Comparison of ENCODE assay signal across 28 cellular contexts in genomic region chr11:29957406-29957805, GRCh38. TPM values are rescaled to one million over a fixed set of nuclear protein-coding genes. Genes with fewer than 3 reads are reported as not detected.
"Had no signal": no experiment of that assay in that cellular context is flagged by ENCODE, and none has a peak within 500 bp of the region (broad histone marks: within the 10 kb centered on the region; RNA-seq: fewer than 3 reads in every experiment).

No MANE protein-coding gene starts in this region.

- H3K4me1 Mint-ChIP-seq: activated naive CD4-positive, alpha-beta T cell treated with anti-CD3 and anti-CD28 coated beads, Interleukin-2, amount 10 ng/mL, durations not matched to agents 7 days and 5 days; activated naive CD8-positive, alpha-beta T cell treated with anti-CD3 and anti-CD28 coated beads, Interleukin-2, amount 50 U/mL, for 24 hours had no signal

- H3K79me2 ChIP-seq: parathyroid adenoma had no signal

- H3K9me3 ChIP-seq: tibial nerve had no signal

- H3K27ac ChIP-seq: foreskin keratinocyte, parathyroid adenoma, tibial nerve had no signal

- DNase-seq: activated CD4-positive, alpha-beta memory T cell treated with anti-CD3 and anti-CD28 coated beads for 36 hours; activated CD4-positive, alpha-beta T cell treated with anti-CD3 and anti-CD28 coated beads for 48 hours; activated CD4-positive, CD25-positive, alpha-beta regulatory T cell; activated effector memory CD4-positive, alpha-beta T cell treated with Interleukin-2 at 50 U/mL for 16 hours; activated naive CD4-positive, alpha-beta T cell treated with anti-CD3 and anti-CD28 coated beads, Interleukin-2, amount 10 ng/mL, durations not matched to agents 7 days and 5 days; activated naive CD8-positive, alpha-beta T cell treated with anti-CD3 and anti-CD28 coated beads, Interleukin-2, amount 50 U/mL, for 24 hours; activated T-cell treated with anti-CD3 and anti-CD28 coated beads, Interleukin-2, amount 50 U/mL, for 72 hours; aorta; caudate nucleus; effector CD4-positive, alpha-beta T cell; foreskin keratinocyte; left ventricle myocardium superior; mammary epithelial cell; midbrain; right cardiac atrium; stimulated activated CD4-positive, alpha-beta T cell treated with anti-CD3 and anti-CD28 coated beads, Interleukin-12 subunit alpha, Interleukin-12 subunit beta, amount 100 ng/mL, for 4 hours; stimulated activated CD4-positive, alpha-beta T cell treated with anti-CD3 and anti-CD28 coated beads, Interleukin-1b, Interleukin-23, amount 100 ng/mL, for 48 hours; T-helper 9 cell had no signal

- H3K9ac ChIP-seq: parathyroid adenoma had no signal

- H3K36me3 ChIP-seq: tibial nerve had no signal

- H3K4me3 Mint-ChIP-seq: activated CD4-positive, alpha-beta memory T cell treated with anti-CD3 and anti-CD28 coated beads for 36 hours; activated naive CD4-positive, alpha-beta T cell treated with anti-CD3 and anti-CD28 coated beads, Interleukin-2, amount 10 ng/mL, durations not matched to agents 7 days and 5 days; activated naive CD8-positive, alpha-beta T cell treated with anti-CD3 and anti-CD28 coated beads, Interleukin-2, amount 50 U/mL, for 24 hours; activated T-cell treated with anti-CD3 and anti-CD28 coated beads, Interleukin-2, amount 50 U/mL, for 72 hours; brain; dendritic cell treated with granulocyte-macrophage colony-stimulating factor and Interleukin-4, amounts not matched to agents 40 ng/mL and 50 ng/mL, for 4 days; natural killer cell treated with Interleukin-12 subunit alpha and Interleukin-12 subunit beta and Interleukin-15 and Interleukin-18, amount 100 ng/mL, for 72 hours; stimulated activated naive CD8-positive, alpha-beta T cell treated with anti-CD3 and anti-CD28 coated beads, Interleukin-15, Interleukin-2, amounts not matched to agents 100 ng/mL and 50 ng/mL, for 24 hours had no signal

- H3K36me3 Mint-ChIP-seq: activated CD4-positive, alpha-beta memory T cell treated with anti-CD3 and anti-CD28 coated beads for 36 hours; activated naive CD4-positive, alpha-beta T cell treated with anti-CD3 and anti-CD28 coated beads, Interleukin-2, amount 10 ng/mL, durations not matched to agents 7 days and 5 days; brain had no signal

- H3K27me3 ChIP-seq: foreskin keratinocyte, tibial nerve had no signal

- H3K4me1 ChIP-seq: foreskin keratinocyte, parathyroid adenoma, tibial nerve had no signal

- H3K27me3 Mint-ChIP-seq: activated CD4-positive, alpha-beta memory T cell treated with anti-CD3 and anti-CD28 coated beads for 36 hours; activated naive CD4-positive, alpha-beta T cell treated with anti-CD3 and anti-CD28 coated beads, Interleukin-2, amount 10 ng/mL, durations not matched to agents 7 days and 5 days; activated naive CD8-positive, alpha-beta T cell treated with anti-CD3 and anti-CD28 coated beads, Interleukin-2, amount 50 U/mL, for 24 hours; dendritic cell treated with granulocyte-macrophage colony-stimulating factor and Interleukin-4, amounts not matched to agents 40 ng/mL and 50 ng/mL, for 4 days; natural killer cell treated with Interleukin-12 subunit alpha and Interleukin-12 subunit beta and Interleukin-15 and Interleukin-18, amount 100 ng/mL, for 72 hours; stimulated activated naive CD8-positive, alpha-beta T cell treated with anti-CD3 and anti-CD28 coated beads, Interleukin-15, Interleukin-2, amounts not matched to agents 100 ng/mL and 50 ng/mL, for 24 hours had no signal

- H3K27ac Mint-ChIP-seq: activated CD4-positive, alpha-beta memory T cell treated with anti-CD3 and anti-CD28 coated beads for 36 hours; activated naive CD4-positive, alpha-beta T cell treated with anti-CD3 and anti-CD28 coated beads, Interleukin-2, amount 10 ng/mL, durations not matched to agents 7 days and 5 days; activated naive CD8-positive, alpha-beta T cell treated with anti-CD3 and anti-CD28 coated beads, Interleukin-2, amount 50 U/mL, for 24 hours; activated T-cell treated with anti-CD3 and anti-CD28 coated beads, Interleukin-2, amount 50 U/mL, for 72 hours; brain; dendritic cell treated with granulocyte-macrophage colony-stimulating factor and Interleukin-4, amounts not matched to agents 40 ng/mL and 50 ng/mL, for 4 days; natural killer cell treated with Interleukin-12 subunit alpha and Interleukin-12 subunit beta and Interleukin-15 and Interleukin-18, amount 100 ng/mL, for 72 hours; stimulated activated naive CD8-positive, alpha-beta T cell treated with anti-CD3 and anti-CD28 coated beads, Interleukin-15, Interleukin-2, amounts not matched to agents 100 ng/mL and 50 ng/mL, for 24 hours had no signal

- H3K4me3 ChIP-seq: tibial nerve had no signal

- H3K9me3 Mint-ChIP-seq: dendritic cell treated with granulocyte-macrophage colony-stimulating factor and Interleukin-4, amounts not matched to agents 40 ng/mL and 50 ng/mL, for 4 days had no signal

- H2AFZ ChIP-seq: parathyroid adenoma had no signal

RNA-seq across cellular contexts. Expression of gene KCNA4, which starts 59.4 kb away (rescaled TPM):
- total RNA-seq: activated CD4-positive, alpha-beta memory T cell treated with anti-CD3 and anti-CD28 coated beads for 36 hours; activated T-cell treated with anti-CD3 and anti-CD28 coated beads, Interleukin-2, amount 50 U/mL, for 72 hours; foreskin keratinocyte; glomerular endothelial cell; mammary epithelial cell; natural killer cell treated with Interleukin-12 subunit alpha and Interleukin-12 subunit beta and Interleukin-15 and Interleukin-18, amount 100 ng/mL, for 72 hours; pulmonary artery endothelial cell; T-helper 1 cell treated with Interleukin-12 subunit alpha and Interleukin-12 subunit beta and Interleukin-4 antibody, amounts not matched to agents 30 ng/mL and 1 ng/mL, for 36 hours had no signal
- polyA plus RNA-seq: aorta, esophagus, foreskin keratinocyte, mammary epithelial cell had no signal
